In genomic region chr4:175850240-175850639, GRCh38 we compare ENCODE assay signal across 37 cellular contexts. TPM values are rescaled to one million over a fixed set of nuclear protein-coding genes. Genes with fewer than 3 reads are reported as not detected.
"Had no signal": no experiment of that assay in that cellular context is flagged by ENCODE, and none has a peak within 500 bp of the region (broad histone marks: within the 10 kb centered on the region; RNA-seq: fewer than 3 reads in every experiment).

No MANE protein-coding gene starts in this region.

- DNase-seq: Karpas-422, Kasumi-1, MG63, MM.1S, MV-4-11, NCI-H1048, NCI-H1092, NCI-H1092 treated with DMSO at 0.1 percent for 48 hours, NCI-H1105, NCI-H1105 treated with DMSO at 0.1 percent for 48 hours, NCI-H1417, NCI-H1417 treated with DMSO at 0.1 percent for 48 hours, NCI-H1436, NCI-H1436 treated with DMSO at 0.1 percent for 48 hours, NCI-H146, NCI-H1694, NCI-H1694 treated with DMSO at 0.1 percent for 48 hours, NCI-H187, NCI-H187 treated with DMSO at 0.1 percent for 48 hours, NCI-H1930, NCI-H2029, NCI-H2029 treated with DMSO at 0.1 percent for 48 hours, NCI-H2081, NCI-H2081 treated with DMSO at 0.1 percent for 48 hours, NCI-H2107, NCI-H2171, NCI-H2171 treated with DMSO at 0.1 percent for 48 hours, NCI-H2227 treated with DMSO at 0.1 percent for 48 hours, NCI-H226, NCI-H345, NCI-H446, NCI-H446 treated with DMSO at 0.1 percent for 48 hours, NCI-H510A, NCI-H510A treated with DMSO at 0.1 percent for 48 hours, NCI-H524 had no signal

- H3K9me3 ChIP-seq: MG63 had no signal

- H3K4me3 ChIP-seq: MG63 had no signal

- H3K36me3 ChIP-seq: MG63 had no signal

RNA-seq across cellular contexts. Expression of gene GPM6A, which starts 38.2 kb away (rescaled TPM):
- total RNA-seq: LHCN-M2, MCF 10A had no signal
